ENCODE assay signal across 8 cellular contexts in genomic region chr14:92122351-92122677, GRCh38. TPM values are rescaled to one million over a fixed set of nuclear protein-coding genes. Genes with fewer than 3 reads are reported as not detected.
DNase-seq lines count a peak whose midpoint lies in the region; ATAC-seq and TF ChIP-seq lines count a peak whose summit lies in the region.

No MANE protein-coding gene starts in this region.

- no peak for TF ChIP-seq CTCF in tibial nerve (IDR thresholded peaks at IDR 0.05)

- no peak for TF ChIP-seq EP300 in tibial nerve (IDR thresholded peaks at IDR 0.05)

- peaks cover 28% of the 10 kb centered on the region for H3K4me1 ChIP-seq in effector memory CD4-positive, alpha-beta T cell (ENCODE audit: control insufficient read depth, insufficient read depth, low read length, poor library complexity, severe bottlenecking)
- peaks cover 0 to 56% (median 25%) of the 10 kb centered on the region in 4 donors for H3K4me1 ChIP-seq in tibial nerve

- peak overlapping the region; percentile 91 for H3K4me3 ChIP-seq in effector memory CD4-positive, alpha-beta T cell (ENCODE audit: insufficient read depth, low read depth, low read length, poor library complexity, severe bottlenecking)
- peak overlapping the region; percentile 77 to 97 (median 84) for H3K4me3 ChIP-seq in tibial nerve

- H3K36me3 ChIP-seq in effector memory CD4-positive, alpha-beta T cell (ENCODE audit: control insufficient read depth, insufficient read depth, low read length): peaks cover 4% of the 10 kb centered on the region
- H3K36me3 ChIP-seq in tibial nerve: peaks cover 0 to 30% (median 0%) of the 10 kb centered on the region in 3 donors

- TF ChIP-seq POLR2A in tibial nerve (IDR thresholded peaks at IDR 0.05): no peak

- peak overlapping the region; percentile 98 for H3K27ac ChIP-seq in effector memory CD4-positive, alpha-beta T cell (ENCODE audit: insufficient read depth, low read length, poor library complexity, severe bottlenecking)
- H3K27ac ChIP-seq in tibial nerve: peak overlapping the region; percentile 87 to 96 (median 92)

- WGBS in tibial nerve, 2 donors: 0 to 1% methylated on average over 22 of the region's 22 CpGs

- peak; percentile 11 for ATAC-seq in HG02623 (IDR thresholded peaks at IDR 0.05; ENCODE audit: unreplicated experiment)

- DNase-seq in NCI-H526 (lab: John Stamatoyannopoulos, UW) (peak; percentile 45 to 69), NCI-H526 treated with DMSO at 0.1 percent for 48 hours (lab: John Stamatoyannopoulos, UW) (no peak), RKO (ENCODE audit: low spot score) (peak; percentile 28), medulla oblongata (ENCODE audit: extremely low spot score) (peak; percentile 52), tibial nerve (ENCODE audit: low spot score in 2 of 2) (no peak), KG1 (lab: John Stamatoyannopoulos, UW) (no peak)
- no peak for DNase-seq in effector memory CD4-positive, alpha-beta T cell

- no peaks in the 10 kb centered on the region for H3K27me3 ChIP-seq in effector memory CD4-positive, alpha-beta T cell (replicated peaks; ENCODE audit: control insufficient read depth, insufficient read depth, low read length, poor library complexity, severe bottlenecking)
- no peaks in the 10 kb centered on the region for H3K27me3 ChIP-seq in tibial nerve

- H3K9me3 ChIP-seq in effector memory CD4-positive, alpha-beta T cell (ENCODE audit: control insufficient read depth, low read length): no peaks in the 10 kb centered on the region
- no peaks in the 10 kb centered on the region for H3K9me3 ChIP-seq in tibial nerve

RNA-seq across cellular contexts. Expression of gene CPSF2, which starts 0.5 kb away (rescaled TPM):
- total RNA-seq in tibial nerve: 10 to 100 TPM; 24.9 to 33.0 (median 31.4) TPM

RNA-seq across cellular contexts. Expression of gene NDUFB1, which starts 0.8 kb away (rescaled TPM):
- total RNA-seq in tibial nerve: 100 to 1,000 TPM in 3 of 4 donors, 10 to 100 TPM in 1; 81.0 to 322 (median 262) TPM

RNA-seq across cellular contexts. Expression of gene ATXN3, which starts 15.9 kb away (rescaled TPM):
- 10 to 100 TPM; 35.0 to 75.7 (median 48.5) TPM for total RNA-seq in tibial nerve

Comparison
In these comparisons a context has a peak if more than half of its experiments do, and no peak if none do; other contexts are left out.
1. DNase-seq: peak in NCI-H526 (2 of 2), RKO (single experiment) and medulla oblongata (single experiment); none in NCI-H526 treated with DMSO at 0.1 percent for 48 hours (single experiment), effector memory CD4-positive, alpha-beta T cell (0 of 3), tibial nerve (0 of 2) and KG1 (single experiment).